Comparison of ENCODE assay signal across 8 cellular contexts in the genomic region with DNA sequence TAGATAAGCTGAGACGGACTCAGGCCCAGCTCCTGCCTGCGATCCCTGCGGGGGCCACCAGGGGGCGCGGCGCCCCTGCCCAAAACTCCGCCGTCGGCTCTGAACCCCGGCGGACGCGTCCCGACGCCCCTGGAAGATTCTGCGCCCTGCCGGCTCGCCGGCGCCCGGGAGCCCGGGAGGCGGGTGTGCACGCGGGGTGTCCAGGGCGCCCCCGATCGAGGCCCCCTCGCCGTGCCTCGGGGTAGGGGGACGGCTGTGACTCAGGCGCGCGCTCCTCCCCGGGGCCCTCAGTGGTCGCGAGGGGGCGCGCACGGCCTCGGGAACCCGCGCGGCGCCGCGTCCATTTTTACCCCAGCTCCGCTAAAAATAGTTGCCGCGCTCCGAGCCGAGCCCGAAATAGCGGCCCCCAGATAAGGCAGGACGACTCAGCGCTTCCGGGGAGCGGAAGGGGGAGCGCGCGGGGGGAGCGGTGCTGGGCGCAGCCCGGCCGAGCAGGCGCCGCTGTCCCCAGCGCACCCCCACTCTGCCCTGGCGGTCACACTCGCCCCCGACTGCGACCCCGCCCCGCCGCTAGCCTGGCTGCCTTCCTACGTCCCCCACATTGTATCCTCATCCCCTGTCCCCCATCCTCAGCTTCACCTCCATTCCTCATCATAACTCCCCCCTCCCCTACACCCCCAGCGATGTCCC. TPM values are rescaled to one million over a fixed set of nuclear protein-coding genes. Genes with fewer than 3 reads are reported as not detected.
A peak's percentile ranks its signal among the peaks of the same experiment; 100 is the strongest.
DNase-seq lines count a peak whose midpoint lies in the region; ATAC-seq, FAIRE-seq and TF ChIP-seq lines count a peak whose summit lies in the region.

No MANE protein-coding gene starts in this region.

- no peak for FAIRE-seq in pancreas (lab: Jason Lieb, UNC)

- H3K27ac Mint-ChIP-seq in activated naive CD8-positive, alpha-beta T cell treated with anti-CD3 and anti-CD28 coated beads for 36 hours, result peak overlapping the region; percentile 67
- H3K27ac Mint-ChIP-seq in type B pancreatic cell, result peak overlapping the region; percentile 82

- no peaks in the 10 kb centered on the region for H3K27me3 Mint-ChIP-seq in activated naive CD8-positive, alpha-beta T cell treated with anti-CD3 and anti-CD28 coated beads for 36 hours
- peaks cover 3% of the 10 kb centered on the region for H3K27me3 Mint-ChIP-seq in type B pancreatic cell

- TF ChIP-seq CTCF in pancreas (IDR thresholded peaks at IDR 0.05) (peak; percentile 97 to 99 (median 99)), type B pancreatic cell (conservative IDR thresholded peaks at IDR 0.05) (peak; percentile 100)

- peak overlapping the region; percentile 70 for H3K4me3 Mint-ChIP-seq in activated naive CD8-positive, alpha-beta T cell treated with anti-CD3 and anti-CD28 coated beads for 36 hours
- H3K4me3 Mint-ChIP-seq in type B pancreatic cell, result peak overlapping the region; percentile 86

- H3K9me3 Mint-ChIP-seq in activated naive CD8-positive, alpha-beta T cell treated with anti-CD3 and anti-CD28 coated beads for 36 hours, result no peaks in the 10 kb centered on the region
- no peaks in the 10 kb centered on the region for H3K9me3 Mint-ChIP-seq in type B pancreatic cell

- peaks cover 26% of the 10 kb centered on the region for H3K4me1 Mint-ChIP-seq in activated naive CD8-positive, alpha-beta T cell treated with anti-CD3 and anti-CD28 coated beads for 36 hours
- H3K4me1 Mint-ChIP-seq in type B pancreatic cell (ENCODE audit: unreplicated experiment), result peaks cover 16% of the 10 kb centered on the region

- peak; percentile 57 for ATAC-seq in GM21723 (IDR thresholded peaks at IDR 0.05; ENCODE audit: unreplicated experiment)
- peak; percentile 80 for ATAC-seq in Right ventricle myocardium superior (ENCODE audit: poor library complexity)
- ATAC-seq in pancreas, result peak; percentile 47 to 70 (median 66)

- H3K4me3 ChIP-seq in pancreas, result peak overlapping the region; percentile 48 to 70 (median 64)

- peak overlapping the region; percentile 31 for H3K27ac ChIP-seq in KOPT-K1 (ENCODE audit: low read depth, low read length, poor library complexity, severe bottlenecking)
- H3K27ac ChIP-seq in pancreas, result peak overlapping the region; percentile 72 to 93 (median 85)

- peaks cover 9 to 12% (median 10%) of the 10 kb centered on the region in 3 donors for H3K4me1 ChIP-seq in pancreas

- in situ Hi-C loops in G401 (cut with HindIII; ENCODE audit: low sequenced_read_pairs), result no loop called here

- H3K36me3 ChIP-seq in KOPT-K1 (ENCODE audit: insufficient read depth, low read length) (no peaks in the 10 kb centered on the region), pancreas (no peaks in the 10 kb centered on the region)

- DNase-seq in G401 (ENCODE audit: low spot score), result peak; percentile 84
- peak; percentile 17 for DNase-seq in SKM-1 treated with dmso at 0.1 percent for 144 hours (lab: John Stamatoyannopoulos, UW; ENCODE audit: unreplicated experiment)
- peak; percentile 88 for DNase-seq in activated naive CD8-positive, alpha-beta T cell treated with anti-CD3 and anti-CD28 coated beads for 36 hours
- DNase-seq in Right ventricle myocardium superior, result peak; percentile 92
- DNase-seq in pancreas, result peak; percentile 68 to 94 (median 82)
- peak; percentile 89 for DNase-seq in type B pancreatic cell (ENCODE audit: extremely low spot score, unreplicated experiment)

- H3K9me3 ChIP-seq in KOPT-K1 (ENCODE audit: insufficient read depth, low read length, poor library complexity, severe bottlenecking) (no peaks in the 10 kb centered on the region), pancreas (no peaks in the 10 kb centered on the region)

- intact Hi-C loops in Right ventricle myocardium superior (cut with DNase I) (loop anchor here (1.0 kb wide), 1 partner anchor 39 kb away; no protein-coding TSS in a partner anchor), pancreas (cut with DNase I) (loop anchor here (2.0 to 5.0 kb wide), 3 partner anchors 33 to 43 kb away; no protein-coding TSS in a partner anchor)

- no peaks in the 10 kb centered on the region for H3K36me3 Mint-ChIP-seq in activated naive CD8-positive, alpha-beta T cell treated with anti-CD3 and anti-CD28 coated beads for 36 hours
- H3K36me3 Mint-ChIP-seq in type B pancreatic cell, result no peaks in the 10 kb centered on the region

- 1% methylated on average over 63 to 78 of the region's 78 CpGs for WGBS in pancreas, 2 donors

- H3K27me3 ChIP-seq in pancreas, result no peaks in the 10 kb centered on the region

RNA-seq across cellular contexts. Expression of a gene that starts 16.0 kb away (rescaled TPM):
- total RNA-seq in G401 (2014; rRNA removed; shearing (Covaris generic)), result 115 and 130 TPM in 2 replicates
- 10 to 100 TPM; 50.0 to 53.2 TPM for total RNA-seq in activated naive CD8-positive, alpha-beta T cell treated with anti-CD3 and anti-CD28 coated beads for 36 hours
- 163 TPM for total RNA-seq in Right ventricle myocardium superior
- 10 to 100 TPM; 28.9 to 33.5 (median 32.9) TPM for total RNA-seq in pancreas
- 10 to 100 TPM; 35.3 to 42.3 TPM for polyA plus RNA-seq in pancreas
- total RNA-seq in type B pancreatic cell (ENCODE audit: low replicate concordance), result 57.3 and 71.8 TPM in 2 replicates

RNA-seq across cellular contexts. Expression of a gene that starts 28.1 kb away (rescaled TPM):
- total RNA-seq in G401 (2014; rRNA removed; shearing (Covaris generic)), result 0.31 and 1.5 TPM in 2 replicates
- total RNA-seq in activated naive CD8-positive, alpha-beta T cell treated with anti-CD3 and anti-CD28 coated beads for 36 hours, result 10 to 100 TPM in 1 of 2 experiments, 1 to 10 TPM in 1; 9.7 to 10.5 TPM
- total RNA-seq in Right ventricle myocardium superior (0.51 TPM), pancreas (10 to 100 TPM in 1 of 6 donors, 1 to 10 TPM in 3, under 1 TPM in 2; 0.79 to 17.0 (median 5.7) TPM), type B pancreatic cell (ENCODE audit: low replicate concordance) (28.4 and 178 TPM in 2 replicates)
- polyA plus RNA-seq in pancreas, result 10 to 100 TPM; 12.9 to 21.6 TPM

RNA-seq across cellular contexts. Expression of a gene that starts 33.3 kb away (rescaled TPM):
- 28.4 and 32.3 TPM in 2 replicates for total RNA-seq in G401 (2014; rRNA removed; shearing (Covaris generic))
- total RNA-seq in activated naive CD8-positive, alpha-beta T cell treated with anti-CD3 and anti-CD28 coated beads for 36 hours, result 10 to 100 TPM; 27.0 to 27.1 TPM
- total RNA-seq in Right ventricle myocardium superior (7.7 TPM), pancreas (1 to 10 TPM in 5 of 6 donors, under 1 TPM in 1; 0.91 to 5.3 (median 2.9) TPM), type B pancreatic cell (ENCODE audit: low replicate concordance) (7.2 and 9.5 TPM in 2 replicates)
- 1 to 10 TPM; 1.6 to 3.3 TPM for polyA plus RNA-seq in pancreas

RNA-seq across cellular contexts. Expression of a gene that starts 34.8 kb away (rescaled TPM):
- total RNA-seq in G401 (2014; rRNA removed; shearing (Covaris generic)), result 3.6 and 21.0 TPM in 2 replicates
- 1 to 10 TPM; 3.6 to 4.7 TPM for total RNA-seq in activated naive CD8-positive, alpha-beta T cell treated with anti-CD3 and anti-CD28 coated beads for 36 hours
- 207 TPM for total RNA-seq in Right ventricle myocardium superior
- 10 to 100 TPM; 22.8 to 42.7 (median 27.6) TPM for total RNA-seq in pancreas
- 10 to 100 TPM; 50.5 to 54.4 TPM for polyA plus RNA-seq in pancreas
- 38.6 and 110 TPM in 2 replicates for total RNA-seq in type B pancreatic cell (ENCODE audit: low replicate concordance)

RNA-seq across cellular contexts. Expression of a gene that starts 57.1 kb away (rescaled TPM):
- total RNA-seq in G401 (2014; rRNA removed; shearing (Covaris generic)), result 17.0 and 22.0 TPM in 2 replicates
- total RNA-seq in activated naive CD8-positive, alpha-beta T cell treated with anti-CD3 and anti-CD28 coated beads for 36 hours, result 1 to 10 TPM; 1.3 to 1.8 TPM
- total RNA-seq in Right ventricle myocardium superior (29.9 TPM), pancreas (1 to 10 TPM; 2.1 to 6.3 (median 3.2) TPM), type B pancreatic cell (ENCODE audit: low replicate concordance) (11.9 and 13.0 TPM in 2 replicates)
- 1 to 10 TPM; 4.4 to 9.5 TPM for polyA plus RNA-seq in pancreas

Comparison
In these comparisons a context has a peak if more than half of its experiments do, and no peak if none do; other contexts are left out.
1. Peak in every context shown above with its lines: DNase-seq, ATAC-seq, H3K4me3 ChIP-seq and H3K27ac ChIP-seq.
2. DNase-seq: peak in every context shown above with its lines; median percentile 92 in Right ventricle myocardium superior; 89 in type B pancreatic cell; 88 in activated naive CD8-positive, alpha-beta T cell treated with anti-CD3 and anti-CD28 coated beads for 36 hours; 84 in G401; 82 in pancreas; 17 in SKM-1 treated with dmso at 0.1 percent for 144 hours.